In the genomic region with DNA sequence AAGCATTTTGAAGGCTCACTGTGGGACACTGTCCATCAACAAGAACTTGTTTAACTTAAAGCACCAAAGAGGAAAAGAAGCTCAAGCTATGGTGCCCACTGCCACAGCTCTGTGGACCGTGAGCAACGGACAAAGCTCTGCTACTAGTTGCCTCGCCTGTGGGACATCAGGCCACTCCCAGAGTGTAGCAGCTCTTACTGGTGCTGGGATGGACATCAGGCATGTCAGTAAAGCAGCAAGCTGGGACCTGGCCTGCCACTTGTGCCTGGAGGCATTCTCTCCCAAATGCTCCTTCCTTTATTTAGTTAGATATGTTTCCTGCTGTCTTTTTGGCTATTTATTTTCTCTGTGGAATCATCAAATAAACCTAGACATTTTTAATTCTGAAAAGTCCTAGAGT, we compare ENCODE assay signal across 1 cellular context.
TF ChIP-seq lines count a peak whose summit lies in the region.

No MANE protein-coding gene starts in this region.

TF ChIP-seq in WTC11, 78 proteins besides CTCF, POLR2A, EP300 and RAD21 (continued from another document):
- TF ChIP-seq, protein P1, sequence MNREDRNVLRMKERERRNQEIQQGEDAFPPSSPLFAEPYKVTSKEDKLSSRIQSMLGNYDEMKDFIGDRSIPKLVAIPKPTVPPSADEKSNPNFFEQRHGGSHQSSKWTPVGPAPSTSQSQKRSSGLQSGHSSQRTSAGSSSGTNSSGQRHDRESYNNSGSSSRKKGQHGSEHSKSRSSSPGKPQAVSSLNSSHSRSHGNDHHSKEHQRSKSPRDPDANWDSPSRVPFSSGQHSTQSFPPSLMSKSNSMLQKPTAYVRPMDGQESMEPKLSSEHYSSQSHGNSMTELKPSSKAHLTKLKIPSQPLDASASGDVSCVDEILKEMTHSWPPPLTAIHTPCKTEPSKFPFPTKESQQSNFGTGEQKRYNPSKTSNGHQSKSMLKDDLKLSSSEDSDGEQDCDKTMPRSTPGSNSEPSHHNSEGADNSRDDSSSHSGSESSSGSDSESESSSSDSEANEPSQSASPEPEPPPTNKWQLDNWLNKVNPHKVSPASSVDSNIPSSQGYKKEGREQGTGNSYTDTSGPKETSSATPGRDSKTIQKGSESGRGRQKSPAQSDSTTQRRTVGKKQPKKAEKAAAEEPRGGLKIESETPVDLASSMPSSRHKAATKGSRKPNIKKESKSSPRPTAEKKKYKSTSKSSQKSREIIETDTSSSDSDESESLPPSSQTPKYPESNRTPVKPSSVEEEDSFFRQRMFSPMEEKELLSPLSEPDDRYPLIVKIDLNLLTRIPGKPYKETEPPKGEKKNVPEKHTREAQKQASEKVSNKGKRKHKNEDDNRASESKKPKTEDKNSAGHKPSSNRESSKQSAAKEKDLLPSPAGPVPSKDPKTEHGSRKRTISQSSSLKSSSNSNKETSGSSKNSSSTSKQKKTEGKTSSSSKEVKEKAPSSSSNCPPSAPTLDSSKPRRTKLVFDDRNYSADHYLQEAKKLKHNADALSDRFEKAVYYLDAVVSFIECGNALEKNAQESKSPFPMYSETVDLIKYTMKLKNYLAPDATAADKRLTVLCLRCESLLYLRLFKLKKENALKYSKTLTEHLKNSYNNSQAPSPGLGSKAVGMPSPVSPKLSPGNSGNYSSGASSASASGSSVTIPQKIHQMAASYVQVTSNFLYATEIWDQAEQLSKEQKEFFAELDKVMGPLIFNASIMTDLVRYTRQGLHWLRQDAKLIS (CRISPR knock-in tag; IDR thresholded peaks at IDR 0.05; ENCODE audit: borderline replicate concordance), result no peak
TF ChIP-seq in WTC11: peak in this region for 0.
